ENCODE assay signal across 10 cellular contexts in the genomic region with DNA sequence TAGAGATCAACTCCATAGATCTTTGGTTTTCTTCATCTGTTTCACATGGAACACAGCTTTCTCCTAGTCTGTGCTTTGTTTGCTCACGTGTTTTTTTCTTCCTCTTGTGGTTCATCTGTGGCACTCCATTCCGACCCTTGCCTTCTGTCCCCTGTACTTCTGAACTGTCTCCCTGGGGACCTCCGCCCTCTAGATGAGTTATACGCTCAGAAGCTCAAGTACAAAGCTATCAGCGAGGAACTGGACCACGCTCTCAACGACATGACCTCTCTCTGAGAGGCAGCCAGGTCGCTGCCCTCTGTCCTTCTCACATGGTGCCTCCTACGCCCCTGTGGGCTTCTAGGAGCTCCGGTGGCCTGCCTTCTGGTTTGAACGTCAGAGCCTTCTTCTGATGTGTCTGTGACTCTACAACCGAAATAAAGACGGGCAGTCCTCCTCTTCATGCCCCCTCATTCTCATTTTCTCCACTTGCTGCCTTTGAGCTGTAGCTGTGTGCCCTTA. TPM values are rescaled to one million over a fixed set of nuclear protein-coding genes. Genes with fewer than 3 reads are reported as not detected.
A peak's percentile ranks its signal among the peaks of the same experiment; 100 is the strongest.
DNase-seq lines count a peak whose midpoint lies in the region; ATAC-seq lines count a peak whose summit lies in the region.
"Had no signal": no experiment of that assay in that cellular context is flagged by ENCODE, and none has a peak within 500 bp of the region (broad histone marks: within the 10 kb centered on the region; RNA-seq: fewer than 3 reads in every experiment).

No MANE protein-coding gene starts in this region.

- peaks cover 20% of the 10 kb centered on the region for H3K4me1 Mint-ChIP-seq in activated T-cell treated with anti-CD3 and anti-CD28 coated beads, Interleukin-2, amount 50 U/mL, for 4 hours (ENCODE audit: low read depth)
- H3K4me1 Mint-ChIP-seq in immature natural killer cell, result peaks cover 12 to 30% of the 10 kb centered on the region in 2 donors
- peaks cover 28 to 60% of the 10 kb centered on the region in 2 donors for H3K4me1 Mint-ChIP-seq in stimulated activated naive B cell treated with anti-CD40 and anti-IgM and Interleukin-4, amounts not matched to agents 10 μg/mL and 1 μg/mL and 100 μg/mL, for 72 hours

- H3K36me3 Mint-ChIP-seq in activated T-cell treated with anti-CD3 and anti-CD28 coated beads, Interleukin-2, amount 50 U/mL, for 4 hours (ENCODE audit: insufficient read depth), result peaks cover 38% of the 10 kb centered on the region
- peaks cover 22 to 64% (median 28%) of the 10 kb centered on the region in 3 donors for H3K36me3 Mint-ChIP-seq in immature natural killer cell
- peaks cover 60 to 68% of the 10 kb centered on the region in 2 donors for H3K36me3 Mint-ChIP-seq in stimulated activated naive B cell treated with anti-CD40 and anti-IgM and Interleukin-4, amounts not matched to agents 10 μg/mL and 1 μg/mL and 100 μg/mL, for 72 hours

- H3K9me3 Mint-ChIP-seq in activated T-cell treated with anti-CD3 and anti-CD28 coated beads, Interleukin-2, amount 50 U/mL, for 4 hours, result no peaks in the 10 kb centered on the region
- H3K9me3 Mint-ChIP-seq in immature natural killer cell, result no peaks in the 10 kb centered on the region
- no peaks in the 10 kb centered on the region for H3K9me3 Mint-ChIP-seq in stimulated activated naive B cell treated with anti-CD40 and anti-IgM and Interleukin-4, amounts not matched to agents 10 μg/mL and 1 μg/mL and 100 μg/mL, for 72 hours

- no peak overlapping the region for H3K4me3 Mint-ChIP-seq in activated T-cell treated with anti-CD3 and anti-CD28 coated beads, Interleukin-2, amount 50 U/mL, for 4 hours
- peak overlapping the region in 2 of 5 donors; percentile 0 to 2 for H3K4me3 Mint-ChIP-seq in immature natural killer cell
- peak overlapping the region; percentile 7 to 9 for H3K4me3 Mint-ChIP-seq in stimulated activated naive B cell treated with anti-CD40 and anti-IgM and Interleukin-4, amounts not matched to agents 10 μg/mL and 1 μg/mL and 100 μg/mL, for 72 hours

- DNase-seq in HCEC 1CT (peak; percentile 0), immature natural killer cell (no peak), HPDE6-E6E7 (ENCODE audit: extremely low spot score) (no peak)
- DNase-seq in activated T-cell treated with anti-CD3 and anti-CD28 coated beads, Interleukin-2, amount 50 U/mL, for 4 hours, result no peak
- peak; percentile 36 for DNase-seq in stimulated activated naive B cell treated with anti-CD40 and anti-IgM and Interleukin-4, amounts not matched to agents 10 μg/mL and 1 μg/mL and 100 μg/mL, for 72 hours
- DNase-seq: NCI-H187 treated with DMSO at 0.1 percent for 48 hours; SIG-M5; stimulated activated CD4-positive, alpha-beta T cell treated with anti-CD3 and anti-CD28 coated beads, Interleukin-4, amount 100 ng/mL, for 1 hour had no signal

- ATAC-seq in activated T-cell treated with anti-CD3 and anti-CD28 coated beads, Interleukin-2, amount 50 U/mL, for 4 hours, result peak; percentile 81 to 84
- peak; percentile 86 to 91 for ATAC-seq in stimulated activated naive B cell treated with anti-CD40 and anti-IgM and Interleukin-4, amounts not matched to agents 10 μg/mL and 1 μg/mL and 100 μg/mL, for 72 hours (replicated peaks)
- ATAC-seq in HG02642 (IDR thresholded peaks at IDR 0.05; ENCODE audit: poor library complexity, unreplicated experiment) (no peak), GM21367 (IDR thresholded peaks at IDR 0.05; ENCODE audit: unreplicated experiment) (no peak)

- H3K27me3 Mint-ChIP-seq in activated T-cell treated with anti-CD3 and anti-CD28 coated beads, Interleukin-2, amount 50 U/mL, for 4 hours (ENCODE audit: low read depth), result no peaks in the 10 kb centered on the region
- no peaks in the 10 kb centered on the region for H3K27me3 Mint-ChIP-seq in immature natural killer cell (ENCODE audit: low read depth in 3 of 3)
- no peaks in the 10 kb centered on the region for H3K27me3 Mint-ChIP-seq in stimulated activated naive B cell treated with anti-CD40 and anti-IgM and Interleukin-4, amounts not matched to agents 10 μg/mL and 1 μg/mL and 100 μg/mL, for 72 hours

- peak overlapping the region; percentile 65 to 87 (median 85) for H3K27ac Mint-ChIP-seq in immature natural killer cell
- H3K27ac Mint-ChIP-seq in stimulated activated naive B cell treated with anti-CD40 and anti-IgM and Interleukin-4, amounts not matched to agents 10 μg/mL and 1 μg/mL and 100 μg/mL, for 72 hours, result peak overlapping the region; percentile 70

RNA-seq across cellular contexts. Expression of a gene that starts 16.6 kb away (rescaled TPM):
- 100 to 1,000 TPM; 140 to 167 (median 153) TPM for total RNA-seq in activated T-cell treated with anti-CD3 and anti-CD28 coated beads, Interleukin-2, amount 50 U/mL, for 4 hours
- polyA plus RNA-seq in immature natural killer cell, result 100 to 1,000 TPM; 110 to 184 (median 126) TPM

RNA-seq across cellular contexts. Expression of a gene that starts 18.8 kb away (rescaled TPM):
- 100 to 1,000 TPM; 153 to 177 (median 168) TPM for total RNA-seq in activated T-cell treated with anti-CD3 and anti-CD28 coated beads, Interleukin-2, amount 50 U/mL, for 4 hours
- 100 to 1,000 TPM; 106 to 193 (median 107) TPM for polyA plus RNA-seq in immature natural killer cell

RNA-seq across cellular contexts. Expression of a gene that starts 48.4 kb away (rescaled TPM):
- 1 to 10 TPM; 5.7 to 9.2 (median 7.0) TPM for total RNA-seq in activated T-cell treated with anti-CD3 and anti-CD28 coated beads, Interleukin-2, amount 50 U/mL, for 4 hours
- polyA plus RNA-seq in immature natural killer cell, result 100 to 1,000 TPM in 1 of 3 donors, 10 to 100 TPM in 2; 70.4 to 127 (median 97.4) TPM

Comparison
In these comparisons a context has a peak if more than half of its experiments do, and no peak if none do; other contexts are left out.
1. DNase-seq: peak in HCEC 1CT (single experiment) and stimulated activated naive B cell treated with anti-CD40 and anti-IgM and Interleukin-4, amounts not matched to agents 10 μg/mL and 1 μg/mL and 100 μg/mL, for 72 hours (single experiment); none in activated T-cell treated with anti-CD3 and anti-CD28 coated beads, Interleukin-2, amount 50 U/mL, for 4 hours (single experiment), immature natural killer cell (0 of 3) and HPDE6-E6E7 (single experiment).
2. ATAC-seq: peak in activated T-cell treated with anti-CD3 and anti-CD28 coated beads, Interleukin-2, amount 50 U/mL, for 4 hours (2 of 2) and stimulated activated naive B cell treated with anti-CD40 and anti-IgM and Interleukin-4, amounts not matched to agents 10 μg/mL and 1 μg/mL and 100 μg/mL, for 72 hours (2 of 2); none in HG02642 (single experiment) and GM21367 (single experiment).